ENCODE assay signal across 11 cellular contexts in genomic region chr9:134205636-134206316, GRCh38. TPM values are rescaled to one million over a fixed set of nuclear protein-coding genes. Genes with fewer than 3 reads are reported as not detected.
DNase-seq lines count a peak whose midpoint lies in the region; ATAC-seq and TF ChIP-seq lines count a peak whose summit lies in the region.
"Had no signal": no experiment of that assay in that cellular context is flagged by ENCODE, and none has a peak within 500 bp of the region (broad histone marks: within the 10 kb centered on the region; RNA-seq: fewer than 3 reads in every experiment).

No MANE protein-coding gene starts in this region.

- H3K27ac ChIP-seq in body of pancreas, result peak overlapping the region in 1 of 4 donors; percentile 9
- peak overlapping the region in 2 of 3 donors; percentile 39 to 43 for H3K27ac ChIP-seq in right lobe of liver
- H3K27ac ChIP-seq: vagina had no signal

- H3K4me3 ChIP-seq in body of pancreas, result no peak overlapping the region
- H3K4me3 ChIP-seq in right lobe of liver, result no peak overlapping the region
- H3K4me3 ChIP-seq: vagina had no signal

- intact Hi-C loops in Right ventricle myocardium inferior (cut with DNase I) (no loop called here), cardiac septum (cut with DNase I) (no loop called here), body of pancreas (cut with DNase I) (no loop called here), right lobe of liver (cut with DNase I) (no loop called here)

- H3K36me3 ChIP-seq in body of pancreas (replicated peaks in 1 of 2; ENCODE audit: insufficient read depth in 1 of 2, low read depth in 2 of 2) (no peaks in the 10 kb centered on the region), right lobe of liver (no peaks in the 10 kb centered on the region)
- H3K36me3 ChIP-seq: vagina had no signal

- 77 to 81% methylated on average over 25 of the region's 25 CpGs for WGBS in body of pancreas, 2 donors
- 83% methylated on average over 25 of the region's 25 CpGs for WGBS in right lobe of liver (ENCODE audit: insufficient coverage, low coverage, low lambda C conversion rate, missing lambda C conversion rate)

- TF ChIP-seq POLR2A in body of pancreas (IDR thresholded peaks at IDR 0.05) (no peak), right lobe of liver (IDR thresholded peaks at IDR 0.05) (no peak)

- no peak for TF ChIP-seq CTCF in body of pancreas (IDR thresholded peaks at IDR 0.05)
- no peak for TF ChIP-seq CTCF in right lobe of liver (IDR thresholded peaks at IDR 0.05)

- ATAC-seq in Right ventricle myocardium inferior (peak; percentile 69), body of pancreas (peak; percentile 22), right lobe of liver (no peak), HG02610 (IDR thresholded peaks at IDR 0.05; ENCODE audit: unreplicated experiment) (no peak)
- ATAC-seq in stimulated activated naive CD8-positive, alpha-beta T cell treated with anti-CD3 and anti-CD28 coated beads, Interleukin-15, Interleukin-2, amounts not matched to agents 100 U/mL and 50 U/mL, for 24 hours, result no peak
- ATAC-seq: natural killer cell treated with Interleukin-12 subunit alpha and Interleukin-12 subunit beta and Interleukin-15 and Interleukin-18, amount 100 ng/mL, for 72 hours had no signal

- H3K9me3 ChIP-seq in body of pancreas, result no peaks in the 10 kb centered on the region
- H3K9me3 ChIP-seq in right lobe of liver, result no peaks in the 10 kb centered on the region

- H3K4me1 ChIP-seq in body of pancreas, result peaks cover 5% of the 10 kb centered on the region
- peaks cover 0 to 36% (median 11%) of the 10 kb centered on the region in 4 donors for H3K4me1 ChIP-seq in right lobe of liver

- no peaks in the 10 kb centered on the region for H3K27me3 ChIP-seq in body of pancreas
- no peaks in the 10 kb centered on the region for H3K27me3 ChIP-seq in right lobe of liver
- H3K27me3 ChIP-seq: vagina had no signal

- DNase-seq in Right ventricle myocardium inferior (ENCODE audit: missing footprints) (peak; percentile 85), cardiac septum (ENCODE audit: low spot score) (no peak), body of pancreas (peak in 2 of 4 donors; percentile 38 to 46), right lobe of liver (peak; percentile 24 to 42 (median 30)), OCI-M2 (lab: John Stamatoyannopoulos, UW; ENCODE audit: unreplicated experiment) (no peak), NOMO-1 (lab: John Stamatoyannopoulos, UW; ENCODE audit: unreplicated experiment in 2 of 2) (no peak)
- no peak for DNase-seq in stimulated activated naive CD8-positive, alpha-beta T cell treated with anti-CD3 and anti-CD28 coated beads, Interleukin-15, Interleukin-2, amounts not matched to agents 100 U/mL and 50 U/mL, for 24 hours
- DNase-seq: activated naive CD4-positive, alpha-beta T cell treated with anti-CD3 and anti-CD28 coated beads, Interleukin-2, amount 50 U/mL, for 16 hours had no signal

RNA-seq across cellular contexts. Expression of gene RNU6ATAC, which starts 41.4 kb away (rescaled TPM):
- total RNA-seq in Right ventricle myocardium inferior (122 TPM), cardiac septum (214 TPM), body of pancreas (not detected), right lobe of liver (10 to 100 TPM in 4 of 6 experiments, not detected in 2; 17.4 to 91.1 (median 42.6) TPM)
- total RNA-seq: vagina had no signal

Comparison
In these comparisons a context has a peak if more than half of its experiments do, and no peak if none do; other contexts are left out.
1. DNase-seq: peak in Right ventricle myocardium inferior (single experiment) and right lobe of liver (3 of 3); none in cardiac septum (single experiment), OCI-M2 (single experiment), stimulated activated naive CD8-positive, alpha-beta T cell treated with anti-CD3 and anti-CD28 coated beads, Interleukin-15, Interleukin-2, amounts not matched to agents 100 U/mL and 50 U/mL, for 24 hours (single experiment) and NOMO-1 (0 of 2).
2. ATAC-seq: peak in Right ventricle myocardium inferior (single experiment) and body of pancreas (single experiment); none in right lobe of liver (0 of 4), HG02610 (single experiment) and stimulated activated naive CD8-positive, alpha-beta T cell treated with anti-CD3 and anti-CD28 coated beads, Interleukin-15, Interleukin-2, amounts not matched to agents 100 U/mL and 50 U/mL, for 24 hours (single experiment).